Comparison of ENCODE assay signal across 18 cellular contexts in the genomic region with DNA sequence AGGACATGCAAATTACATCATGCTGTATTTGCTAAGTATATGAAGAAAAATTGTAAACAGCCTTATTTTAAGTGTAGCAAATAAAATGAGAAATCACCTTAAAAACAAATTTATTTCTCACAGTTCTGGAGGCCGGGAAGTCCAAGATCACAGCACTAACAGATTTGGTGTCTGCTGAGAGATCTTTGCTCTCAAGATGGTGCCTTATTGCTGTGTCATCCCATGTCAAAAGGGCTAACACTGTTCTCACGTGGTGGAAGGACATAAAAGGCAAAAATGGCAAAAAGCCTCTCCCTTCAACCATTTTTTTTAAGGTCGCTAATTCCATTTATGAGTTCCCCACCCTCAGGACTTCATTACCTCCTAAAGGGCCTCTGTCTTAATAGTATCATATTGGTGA. TPM values are rescaled to one million over a fixed set of nuclear protein-coding genes. Genes with fewer than 3 reads are reported as not detected.
DNase-seq lines count a peak whose midpoint lies in the region; ATAC-seq and TF ChIP-seq lines count a peak whose summit lies in the region.
"Had no signal": no experiment of that assay in that cellular context is flagged by ENCODE, and none has a peak within 500 bp of the region (broad histone marks: within the 10 kb centered on the region; RNA-seq: fewer than 3 reads in every experiment).

No MANE protein-coding gene starts in this region.

- CTCF ChIA-PET in CD4-positive, alpha-beta T cell (lab: Charles Lee): no interaction called here
- CTCF ChIA-PET in activated CD4-positive, alpha-beta memory T cell treated with anti-CD3 and anti-CD28 coated beads, Interleukin-2, amount 10 ng/mL, durations not matched to agents 7 days and 5 days (lab: Charles Lee): interaction anchor here (3.2 kb wide), 1 partner anchor 11 kb away, joined by 30 read pairs; a partner anchor contains a TSS

- ATAC-seq in CD4-positive, alpha-beta T cell (ENCODE audit: poor library complexity): no peak
- no peak for ATAC-seq in HG02870 (IDR thresholded peaks at IDR 0.05; ENCODE audit: unreplicated experiment)
- ATAC-seq: foreskin keratinocyte had no signal

- POLR2A ChIA-PET in CD4-positive, alpha-beta T cell (lab: Charles Lee): no interaction called here
- POLR2A ChIA-PET in activated CD4-positive, alpha-beta memory T cell treated with anti-CD3 and anti-CD28 coated beads, Interleukin-2, amount 10 ng/mL, durations not matched to agents 7 days and 5 days (lab: Charles Lee): interaction anchor here (1.1 to 1.2 kb wide), 2 partner anchors 9 to 29 kb away, joined by 3 read pairs; no protein-coding TSS in a partner anchor

- H3K36me3 ChIP-seq in ACC112 (ENCODE audit: insufficient read depth, low read length) (peaks cover 69% of the 10 kb centered on the region), esophagus squamous epithelium (peaks cover 9 to 100% (median 45%) of the 10 kb centered on the region in 3 donors)

- no peaks in the 10 kb centered on the region for H3K9me3 Mint-ChIP-seq in CD4-positive, alpha-beta T cell
- no peaks in the 10 kb centered on the region for H3K9me3 Mint-ChIP-seq in activated CD4-positive, alpha-beta memory T cell treated with anti-CD3 and anti-CD28 coated beads, Interleukin-2, amount 10 ng/mL, durations not matched to agents 7 days and 5 days
- no peaks in the 10 kb centered on the region for H3K9me3 Mint-ChIP-seq in endothelial cell (ENCODE audit: unreplicated experiment)
- H3K9me3 Mint-ChIP-seq: HFFc6, type B pancreatic cell had no signal

- intact Hi-C loops in CD4-positive, alpha-beta T cell (cut with DNase I, micrococcal nuclease): no loop called here
- intact Hi-C loops in esophagus squamous epithelium (cut with DNase I): no loop called here

- no peak for DNase-seq in CD4-positive, alpha-beta T cell
- DNase-seq in activated CD4-positive, alpha-beta memory T cell treated with anti-CD3 and anti-CD28 coated beads, Interleukin-2, amount 10 ng/mL, durations not matched to agents 7 days and 5 days: no peak
- DNase-seq in endothelial cell (ENCODE audit: low spot score) (no peak), esophagus squamous epithelium (lab: John Stamatoyannopoulos, UW) (no peak), SW 1271 (lab: John Stamatoyannopoulos, UW) (no peak)
- DNase-seq: aorta; central memory CD4-positive, alpha-beta T cell; foreskin keratinocyte; HFFc6; hypothalamus; NCI-H1436 treated with DMSO at 0.1 percent for 48 hours; Right ventricle myocardium superior; stimulated activated CD4-positive, alpha-beta T cell treated with anti-CD3 and anti-CD28 coated beads, Interleukin-2, amount 100 ng/mL, for 24 hours had no signal

- H3K4me3 ChIP-seq in ACC112 (ENCODE audit: low read depth, low read length) (no peak overlapping the region), esophagus squamous epithelium (no peak overlapping the region)
- H3K4me3 ChIP-seq: skin epidermis had no signal

- H3K4me3 Mint-ChIP-seq in CD4-positive, alpha-beta T cell: no peak overlapping the region
- no peak overlapping the region for H3K4me3 Mint-ChIP-seq in activated CD4-positive, alpha-beta memory T cell treated with anti-CD3 and anti-CD28 coated beads, Interleukin-2, amount 10 ng/mL, durations not matched to agents 7 days and 5 days
- no peak overlapping the region for H3K4me3 Mint-ChIP-seq in endothelial cell (ENCODE audit: unreplicated experiment)
- H3K4me3 Mint-ChIP-seq: HFFc6, type B pancreatic cell had no signal

- H3K4me1 Mint-ChIP-seq in CD4-positive, alpha-beta T cell (ENCODE audit: low read depth): peaks cover 82% of the 10 kb centered on the region
- peaks cover 71% of the 10 kb centered on the region for H3K4me1 Mint-ChIP-seq in activated CD4-positive, alpha-beta memory T cell treated with anti-CD3 and anti-CD28 coated beads, Interleukin-2, amount 10 ng/mL, durations not matched to agents 7 days and 5 days
- peaks cover 3% of the 10 kb centered on the region for H3K4me1 Mint-ChIP-seq in endothelial cell (ENCODE audit: unreplicated experiment)

- no peak for TF ChIP-seq POLR2A in esophagus squamous epithelium (IDR thresholded peaks at IDR 0.05)

- no peak overlapping the region for H2AFZ ChIP-seq in ACC112 (ENCODE audit: low read length, unreplicated experiment)

- H3K27me3 Mint-ChIP-seq in CD4-positive, alpha-beta T cell: no peaks in the 10 kb centered on the region
- no peaks in the 10 kb centered on the region for H3K27me3 Mint-ChIP-seq in activated CD4-positive, alpha-beta memory T cell treated with anti-CD3 and anti-CD28 coated beads, Interleukin-2, amount 10 ng/mL, durations not matched to agents 7 days and 5 days
- H3K27me3 Mint-ChIP-seq in endothelial cell (ENCODE audit: unreplicated experiment): peaks cover 2% of the 10 kb centered on the region
- H3K27me3 Mint-ChIP-seq: type B pancreatic cell had no signal

- 83 to 91% methylated on average over 3 of the region's 3 CpGs for WGBS in esophagus squamous epithelium, 2 donors

- H3K27me3 ChIP-seq in ACC112 (ENCODE audit: insufficient read depth, low read length): no peaks in the 10 kb centered on the region
- H3K27me3 ChIP-seq in CD4-positive, alpha-beta T cell (ENCODE audit: control insufficient read depth, insufficient read depth, low read length): no peaks in the 10 kb centered on the region
- H3K27me3 ChIP-seq in esophagus squamous epithelium: no peaks in the 10 kb centered on the region
- H3K27me3 ChIP-seq: foreskin keratinocyte, neutrophil had no signal

- H3K27ac ChIP-seq in ACC112 (ENCODE audit: low read depth, low read length) (0 out of 2 replicates have a peak overlapping the region, but pooled peaks have one; percentile 2), esophagus squamous epithelium (no peak overlapping the region)
- no peak overlapping the region for H3K27ac ChIP-seq in CD4-positive, alpha-beta T cell (ENCODE audit: low read depth, low read length)
- H3K27ac ChIP-seq: foreskin keratinocyte had no signal

- H3K9me3 ChIP-seq in CD4-positive, alpha-beta T cell (ENCODE audit: control insufficient read depth, low read length): no peaks in the 10 kb centered on the region
- H3K9me3 ChIP-seq in esophagus squamous epithelium: no peaks in the 10 kb centered on the region
- H3K9me3 ChIP-seq: neutrophil had no signal

- H3K79me2 ChIP-seq in ACC112 (ENCODE audit: control insufficient read depth, insufficient read depth, low read length, unreplicated experiment): peaks cover 66% of the 10 kb centered on the region

- no peak for TF ChIP-seq CTCF in CD4-positive, alpha-beta T cell (IDR thresholded peaks at IDR 0.05)
- TF ChIP-seq CTCF in endothelial cell (IDR thresholded peaks at IDR 0.05; ENCODE audit: unreplicated experiment) (no peak), esophagus squamous epithelium (IDR thresholded peaks at IDR 0.05) (no peak)

- H3K36me3 Mint-ChIP-seq in CD4-positive, alpha-beta T cell (ENCODE audit: low read depth): peaks cover 99% of the 10 kb centered on the region
- peaks cover 93% of the 10 kb centered on the region for H3K36me3 Mint-ChIP-seq in activated CD4-positive, alpha-beta memory T cell treated with anti-CD3 and anti-CD28 coated beads, Interleukin-2, amount 10 ng/mL, durations not matched to agents 7 days and 5 days (ENCODE audit: low read depth)
- H3K36me3 Mint-ChIP-seq in endothelial cell (ENCODE audit: low read depth, unreplicated experiment): peaks cover 49% of the 10 kb centered on the region

- peak overlapping the region; percentile 53 for H3K27ac Mint-ChIP-seq in CD4-positive, alpha-beta T cell
- peak overlapping the region; percentile 73 for H3K27ac Mint-ChIP-seq in activated CD4-positive, alpha-beta memory T cell treated with anti-CD3 and anti-CD28 coated beads, Interleukin-2, amount 10 ng/mL, durations not matched to agents 7 days and 5 days
- peak overlapping the region; percentile 61 for H3K27ac Mint-ChIP-seq in endothelial cell (ENCODE audit: unreplicated experiment)
- H3K27ac Mint-ChIP-seq: type B pancreatic cell had no signal

- peaks cover 16% of the 10 kb centered on the region for H3K4me1 ChIP-seq in ACC112 (ENCODE audit: control insufficient read depth, insufficient read depth, low read length, unreplicated experiment)
- peaks cover 0 to 32% (median 0%) of the 10 kb centered on the region in 3 donors for H3K4me1 ChIP-seq in esophagus squamous epithelium

RNA-seq across cellular contexts. Expression of a gene that starts 12.1 kb away (rescaled TPM):
- total RNA-seq in CD4-positive, alpha-beta T cell: 100 to 1,000 TPM; 126 to 129 TPM
- total RNA-seq in activated CD4-positive, alpha-beta memory T cell treated with anti-CD3 and anti-CD28 coated beads, Interleukin-2, amount 10 ng/mL, durations not matched to agents 7 days and 5 days: 100 to 1,000 TPM; 296 to 302 TPM
- total RNA-seq in endothelial cell (ENCODE audit: unreplicated experiment): 365 TPM
- total RNA-seq in esophagus squamous epithelium: 100 to 1,000 TPM in 3 of 4 donors, 10 to 100 TPM in 1; 87.3 to 202 (median 170) TPM

RNA-seq across cellular contexts. Expression of a gene that starts 39.5 kb away (rescaled TPM):
- under 1 TPM; 0.27 to 0.53 TPM for total RNA-seq in CD4-positive, alpha-beta T cell
- total RNA-seq in activated CD4-positive, alpha-beta memory T cell treated with anti-CD3 and anti-CD28 coated beads, Interleukin-2, amount 10 ng/mL, durations not matched to agents 7 days and 5 days: 1 to 10 TPM; 2.3 to 3.5 TPM
- total RNA-seq in endothelial cell (ENCODE audit: unreplicated experiment) (3.2 TPM), esophagus squamous epithelium (under 1 TPM in 3 of 4 donors, not detected in 1; 0.09 to 0.29 (median 0.19) TPM)

RNA-seq across cellular contexts. Expression of a gene that starts 39.6 kb away (rescaled TPM):
- total RNA-seq in CD4-positive, alpha-beta T cell: 10 to 100 TPM in 1 of 2 experiments, 1 to 10 TPM in 1; 9.1 to 10.3 TPM
- 10 to 100 TPM; 32.5 to 34.7 TPM for total RNA-seq in activated CD4-positive, alpha-beta memory T cell treated with anti-CD3 and anti-CD28 coated beads, Interleukin-2, amount 10 ng/mL, durations not matched to agents 7 days and 5 days
- total RNA-seq in endothelial cell (ENCODE audit: unreplicated experiment) (8.4 TPM), esophagus squamous epithelium (1 to 10 TPM; 1.5 to 6.8 (median 5.1) TPM)
